2 cellular contexts compared by ENCODE assay signal in genomic region chr7:134850048-134850447, GRCh38.
TF ChIP-seq lines count a peak whose summit lies in the region.

No MANE protein-coding gene starts in this region.

TF ChIP-seq in HepG2, 621 proteins besides CTCF, POLR2A, EP300 and RAD21:
- TF ChIP-seq NFYB (CRISPR knock-in tag; IDR thresholded peaks at IDR 0.05) (no peak), RXRB (CRISPR knock-in tag; IDR thresholded peaks at IDR 0.05; ENCODE audit: borderline replicate concordance) (no peak), HOXA5 (CRISPR knock-in tag; IDR thresholded peaks at IDR 0.05) (no peak), HNF1A (IDR thresholded peaks at IDR 0.05; ENCODE audit: low read depth) (no peak), HNF1A (CRISPR knock-in tag; IDR thresholded peaks at IDR 0.05; ENCODE audit: borderline replicate concordance) (no peak), RAD51 (IDR thresholded peaks at IDR 0.05; ENCODE audit: borderline replicate concordance) (peak; percentile 42; the same call in 1 of the 2 replicates)

TF ChIP-seq in endothelial cell of umbilical vein, 7 proteins besides CTCF, POLR2A, EP300 and RAD21:
- no peak for TF ChIP-seq FOS (IDR thresholded peaks at IDR 0.05; ENCODE audit: borderline replicate concordance, insufficient read depth, low read length)
- no peak for TF ChIP-seq GATA2 (IDR thresholded peaks at IDR 0.05; ENCODE audit: insufficient read depth, insufficient read length, low read depth, low read length)
- no peak for TF ChIP-seq POLR2AphosphoS5 (IDR thresholded peaks at IDR 0.05; ENCODE audit: insufficient read depth, low read depth, low read length)
- TF ChIP-seq EZH2 (IDR thresholded peaks at IDR 0.05; ENCODE audit: borderline replicate concordance, low read depth, low read length, severe bottlenecking): no peak
- TF ChIP-seq MYC (IDR thresholded peaks at IDR 0.05; ENCODE audit: low read depth, low read length): no peak
TF ChIP-seq in endothelial cell of umbilical vein: peak in this region for 0.
